ENCODE assay signal across 8 cellular contexts in the genomic region with DNA sequence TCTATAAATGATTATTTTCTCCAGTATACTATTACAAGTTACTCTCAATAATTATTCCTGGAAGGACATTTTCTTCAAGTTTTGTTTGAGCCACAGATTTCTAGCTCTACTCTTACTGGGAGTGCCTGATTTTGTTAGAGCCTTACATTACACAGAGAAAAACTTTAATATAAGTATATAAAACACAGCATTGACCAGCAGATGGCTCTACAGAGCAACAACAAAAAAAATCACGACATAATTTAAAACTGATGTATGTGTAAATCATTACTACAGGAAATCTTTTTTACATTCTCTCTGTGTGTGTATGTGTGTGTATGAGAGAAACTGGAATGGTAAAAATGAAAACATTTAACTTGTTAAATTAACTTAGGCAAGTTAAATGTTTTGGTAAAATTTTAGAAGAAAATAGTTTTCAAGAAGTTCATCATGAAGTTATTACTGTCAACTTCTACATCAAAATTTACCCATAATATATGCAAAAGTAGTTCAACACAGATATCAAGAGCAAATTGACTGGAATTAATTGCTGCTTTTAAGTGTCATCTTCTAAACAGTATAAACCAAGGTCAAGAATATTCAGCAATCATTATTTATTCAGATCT.
DNase-seq lines count a peak whose midpoint lies in the region; TF ChIP-seq lines count a peak whose summit lies in the region.

No MANE protein-coding gene starts in this region.

- H3K27ac Mint-ChIP-seq in T-helper 2 cell treated with Interferon-gamma antibody and Interleukin-4, amounts not matched to agents 5 μg/mL and 100 μg/mL, for 36 hours = no peak overlapping the region
- no peak overlapping the region for H3K27ac Mint-ChIP-seq in activated T-cell treated with anti-CD3 and anti-CD28 coated beads, Interleukin-2, amount 50 U/mL, for 24 hours

- H3K27ac ChIP-seq in KMS-11 = no peak overlapping the region

- H3K9ac ChIP-seq in KMS-11 = no peak overlapping the region

- TF ChIP-seq CTCF in KMS-11 (conservative IDR thresholded peaks at IDR 0.05; ENCODE audit: low read depth, low read length) = peak; percentile 75

- H3K36me3 Mint-ChIP-seq in T-helper 2 cell treated with Interferon-gamma antibody and Interleukin-4, amounts not matched to agents 5 μg/mL and 100 μg/mL, for 36 hours (ENCODE audit: low read depth) = no peaks in the 10 kb centered on the region
- H3K36me3 Mint-ChIP-seq in activated T-cell treated with anti-CD3 and anti-CD28 coated beads, Interleukin-2, amount 50 U/mL, for 24 hours (ENCODE audit: low read depth) = no peaks in the 10 kb centered on the region

- DNase-seq in NOMO-1 treated with DMSO at 0.1 percent for 48 hours (lab: John Stamatoyannopoulos, UW; ENCODE audit: unreplicated experiment) (peak; percentile 27), NOMO-1 treated with dmso at 0.1 percent for 144 hours (lab: John Stamatoyannopoulos, UW; ENCODE audit: unreplicated experiment) (no peak), SW480 (ENCODE audit: low spot score) (peak; percentile 59), foreskin melanocyte (peak; percentile 28), putamen (ENCODE audit: low spot score) (peak; percentile 10)
- DNase-seq in T-helper 2 cell treated with Interferon-gamma antibody and Interleukin-4, amounts not matched to agents 5 μg/mL and 100 μg/mL, for 36 hours (ENCODE audit: low spot score) = no peak
- DNase-seq in activated T-cell treated with anti-CD3 and anti-CD28 coated beads, Interleukin-2, amount 50 U/mL, for 24 hours = no peak

- peaks cover 4% of the 10 kb centered on the region for H3K4me1 ChIP-seq in KMS-11 (ENCODE audit: low read depth, poor library complexity, severe bottlenecking)

- no peaks in the 10 kb centered on the region for H4K20me1 ChIP-seq in KMS-11 (ENCODE audit: insufficient read depth)

- H2AFZ ChIP-seq in KMS-11 (ENCODE audit: low read depth) = no peak overlapping the region

- no peaks in the 10 kb centered on the region for H3K4me1 Mint-ChIP-seq in T-helper 2 cell treated with Interferon-gamma antibody and Interleukin-4, amounts not matched to agents 5 μg/mL and 100 μg/mL, for 36 hours (ENCODE audit: low read depth)
- H3K4me1 Mint-ChIP-seq in activated T-cell treated with anti-CD3 and anti-CD28 coated beads, Interleukin-2, amount 50 U/mL, for 24 hours (ENCODE audit: low read depth) = no peaks in the 10 kb centered on the region

- H3K79me2 ChIP-seq in KMS-11 (ENCODE audit: insufficient read depth, low read depth) = no peaks in the 10 kb centered on the region

- no peaks in the 10 kb centered on the region for H3K36me3 ChIP-seq in KMS-11 (ENCODE audit: insufficient read depth)

- no peaks in the 10 kb centered on the region for H3K9me3 Mint-ChIP-seq in T-helper 2 cell treated with Interferon-gamma antibody and Interleukin-4, amounts not matched to agents 5 μg/mL and 100 μg/mL, for 36 hours
- no peaks in the 10 kb centered on the region for H3K9me3 Mint-ChIP-seq in activated T-cell treated with anti-CD3 and anti-CD28 coated beads, Interleukin-2, amount 50 U/mL, for 24 hours

- H3K27me3 Mint-ChIP-seq in T-helper 2 cell treated with Interferon-gamma antibody and Interleukin-4, amounts not matched to agents 5 μg/mL and 100 μg/mL, for 36 hours (ENCODE audit: low read depth) = peaks cover 8% of the 10 kb centered on the region
- H3K27me3 Mint-ChIP-seq in activated T-cell treated with anti-CD3 and anti-CD28 coated beads, Interleukin-2, amount 50 U/mL, for 24 hours = no peaks in the 10 kb centered on the region

- H3K27me3 ChIP-seq in KMS-11 (ENCODE audit: insufficient read depth, low read depth) = no peaks in the 10 kb centered on the region

- H3K4me2 ChIP-seq in KMS-11 = no peak overlapping the region

- H3K4me3 Mint-ChIP-seq in T-helper 2 cell treated with Interferon-gamma antibody and Interleukin-4, amounts not matched to agents 5 μg/mL and 100 μg/mL, for 36 hours = no peak overlapping the region
- no peak overlapping the region for H3K4me3 Mint-ChIP-seq in activated T-cell treated with anti-CD3 and anti-CD28 coated beads, Interleukin-2, amount 50 U/mL, for 24 hours

- no peak overlapping the region for H3K4me3 ChIP-seq in KMS-11 (IDR thresholded peaks at IDR 0.05; ENCODE audit: insufficient read depth, low read depth, low read length)

Comparison
In these comparisons a context has a peak if more than half of its experiments do, and no peak if none do; other contexts are left out.
1. DNase-seq: peak in NOMO-1 treated with DMSO at 0.1 percent for 48 hours (single experiment), SW480 (single experiment), foreskin melanocyte (single experiment) and putamen (single experiment); none in NOMO-1 treated with dmso at 0.1 percent for 144 hours (single experiment), T-helper 2 cell treated with Interferon-gamma antibody and Interleukin-4, amounts not matched to agents 5 μg/mL and 100 μg/mL, for 36 hours (single experiment) and activated T-cell treated with anti-CD3 and anti-CD28 coated beads, Interleukin-2, amount 50 U/mL, for 24 hours (single experiment).